Comparison of ENCODE assay signal across 12 cellular contexts in genomic region chr15:90214553-90215205, GRCh38. TPM values are rescaled to one million over a fixed set of nuclear protein-coding genes. Genes with fewer than 3 reads are reported as not detected.
A peak's percentile ranks its signal among the peaks of the same experiment; 100 is the strongest.
DNase-seq lines count a peak whose midpoint lies in the region; ATAC-seq and TF ChIP-seq lines count a peak whose summit lies in the region.
"Had no signal": no experiment of that assay in that cellular context is flagged by ENCODE, and none has a peak within 500 bp of the region (broad histone marks: within the 10 kb centered on the region; RNA-seq: fewer than 3 reads in every experiment).

No MANE protein-coding gene starts in this region.

- peaks cover 1% of the 10 kb centered on the region for H3K27me3 Mint-ChIP-seq in endothelial cell (ENCODE audit: unreplicated experiment)

- no peak overlapping the region for H3K4me3 ChIP-seq in parathyroid adenoma (ENCODE audit: low read depth, low read length)
- H3K4me3 ChIP-seq: lung had no signal

- H3K27me3 ChIP-seq in parathyroid adenoma (ENCODE audit: control insufficient read depth, insufficient read depth, low read length) = no peaks in the 10 kb centered on the region

- no peak overlapping the region for H2AFZ ChIP-seq in parathyroid adenoma

- H3K36me3 Mint-ChIP-seq in endothelial cell (ENCODE audit: low read depth, unreplicated experiment) = peaks cover 5% of the 10 kb centered on the region

- H3K9ac ChIP-seq in parathyroid adenoma = no peak overlapping the region

- no peaks in the 10 kb centered on the region for H3K9me3 Mint-ChIP-seq in endothelial cell (ENCODE audit: unreplicated experiment)

- H3K4me2 ChIP-seq in parathyroid adenoma (ENCODE audit: low read length) = peak overlapping the region; percentile 31

- H3K9me3 ChIP-seq in parathyroid adenoma (ENCODE audit: control insufficient read depth, low read length) = no peaks in the 10 kb centered on the region

- no peaks in the 10 kb centered on the region for H3K36me3 ChIP-seq in parathyroid adenoma (ENCODE audit: control insufficient read depth, insufficient read depth, low read length)

- ATAC-seq in HG02938 (IDR thresholded peaks at IDR 0.05; ENCODE audit: unreplicated experiment) (no peak), GM18502 (IDR thresholded peaks at IDR 0.05; ENCODE audit: poor library complexity, unreplicated experiment) (no peak), GM21390 (IDR thresholded peaks at IDR 0.05; ENCODE audit: unreplicated experiment) (no peak)

- H3K4me1 ChIP-seq in parathyroid adenoma = peaks cover 24% of the 10 kb centered on the region

- H3K4me3 Mint-ChIP-seq in endothelial cell (ENCODE audit: unreplicated experiment) = no peak overlapping the region

- peaks cover 13% of the 10 kb centered on the region for H3K4me1 Mint-ChIP-seq in endothelial cell (ENCODE audit: unreplicated experiment)

- no peak overlapping the region for H3K27ac ChIP-seq in parathyroid adenoma

- peaks cover 17% of the 10 kb centered on the region for H3K79me2 ChIP-seq in parathyroid adenoma

- peak; percentile 42 for DNase-seq in NAMALWA (ENCODE audit: low spot score)
- DNase-seq in endothelial cell (ENCODE audit: low spot score) = no peak
- no peak for DNase-seq in mesenteric fat pad (ENCODE audit: low spot score)
- DNase-seq: activated CD4-positive, alpha-beta T cell treated with anti-CD3 and anti-CD28 coated beads, Interleukin-2, amount 50 U/mL, for 48 hours; NCI-H345; stimulated activated CD4-positive, alpha-beta T cell treated with anti-CD3 and anti-CD28 coated beads, Interleukin-4, amount 100 ng/mL, for 4 hours had no signal

- H3K27ac Mint-ChIP-seq in endothelial cell (ENCODE audit: unreplicated experiment) = no peak overlapping the region

- 0 out of 3 replicates have a peak, but pooled peaks have one; percentile 23 for TF ChIP-seq CTCF in GM12872 (IDR thresholded peaks at IDR 0.05; ENCODE audit: insufficient read depth, low read depth, low read length)
- peak; percentile 17 for TF ChIP-seq CTCF in endothelial cell (IDR thresholded peaks at IDR 0.05; ENCODE audit: unreplicated experiment)
- no peak for TF ChIP-seq CTCF in parathyroid adenoma (IDR thresholded peaks at IDR 0.05)

RNA-seq across cellular contexts. Expression of gene SEMA4B, which starts 13.5 kb away (rescaled TPM):
- 11.2 TPM for total RNA-seq in endothelial cell (ENCODE audit: unreplicated experiment)
- total RNA-seq in mesenteric fat pad = 15.8 TPM

RNA-seq across cellular contexts. Expression of gene CIB1, which starts 19.1 kb away (rescaled TPM):
- total RNA-seq in endothelial cell (ENCODE audit: unreplicated experiment) (19.8 TPM), mesenteric fat pad (58.0 TPM)

RNA-seq across cellular contexts. Expression of gene GDPGP1, which starts 19.3 kb away (rescaled TPM):
- total RNA-seq in endothelial cell (ENCODE audit: unreplicated experiment) (7.7 TPM), mesenteric fat pad (8.1 TPM)

RNA-seq across cellular contexts. Expression of gene TTLL13, which starts 34.7 kb away (rescaled TPM):
- total RNA-seq in endothelial cell (ENCODE audit: unreplicated experiment) (not detected), mesenteric fat pad (not detected)

RNA-seq across cellular contexts. Expression of gene NGRN, which starts 50.8 kb away (rescaled TPM):
- total RNA-seq in endothelial cell (ENCODE audit: unreplicated experiment) (69.0 TPM), mesenteric fat pad (77.8 TPM)
